In genomic region chr1:194078765-194079164, GRCh38 we compare ENCODE assay signal across 19 cellular contexts.
A peak's percentile ranks its signal among the peaks of the same experiment; 100 is the strongest.
DNase-seq lines count a peak whose midpoint lies in the region; ATAC-seq and TF ChIP-seq lines count a peak whose summit lies in the region.
"Had no signal": no experiment of that assay in that cellular context is flagged by ENCODE, and none has a peak within 500 bp of the region (broad histone marks: within the 10 kb centered on the region; RNA-seq: fewer than 3 reads in every experiment).

No MANE protein-coding gene starts in this region.

- intact Hi-C loops in transverse colon (cut with DNase I; ENCODE audit: low total_unique reads) = no loop called here

- H3K27me3 ChIP-seq in transverse colon = no peaks in the 10 kb centered on the region
- H3K27me3 ChIP-seq: thyroid gland had no signal

- H3K36me3 ChIP-seq in transverse colon = no peaks in the 10 kb centered on the region
- H3K36me3 ChIP-seq: thyroid gland had no signal

- in situ Hi-C loops in transverse colon (cut with MboI; ENCODE audit: low pct_ligation_motif_present in 1 of 4, low pct_unique_long_range_greater_than_20kb in 1 of 4, low sequenced_read_pairs in 3 of 4) = no loop called here

- no peaks in the 10 kb centered on the region for H3K27me3 Mint-ChIP-seq in activated naive CD8-positive, alpha-beta T cell treated with anti-CD3 and anti-CD28 coated beads, Interleukin-2, amount 10 ng/mL, durations not matched to agents 7 days and 5 days
- H3K27me3 Mint-ChIP-seq in activated naive CD8-positive, alpha-beta T cell treated with anti-CD3 and anti-CD28 coated beads for 36 hours = no peaks in the 10 kb centered on the region
- H3K27me3 Mint-ChIP-seq: naive thymus-derived CD8-positive, alpha-beta T cell had no signal

- H3K27ac ChIP-seq in transverse colon = no peak overlapping the region
- H3K27ac ChIP-seq: skin epidermis, thyroid gland had no signal

- no peak for TF ChIP-seq CTCF in transverse colon (IDR thresholded peaks at IDR 0.05)

- H3K4me3 Mint-ChIP-seq in activated naive CD8-positive, alpha-beta T cell treated with anti-CD3 and anti-CD28 coated beads, Interleukin-2, amount 10 ng/mL, durations not matched to agents 7 days and 5 days = no peak overlapping the region
- H3K4me3 Mint-ChIP-seq in activated naive CD8-positive, alpha-beta T cell treated with anti-CD3 and anti-CD28 coated beads for 36 hours = no peak overlapping the region
- H3K4me3 Mint-ChIP-seq: activated naive CD4-positive, alpha-beta T cell treated with anti-CD3 and anti-CD28 coated beads for 36 hours; naive thymus-derived CD8-positive, alpha-beta T cell; T-helper 1 cell treated with Interleukin-12 subunit alpha and Interleukin-12 subunit beta and Interleukin-4 antibody, amounts not matched to agents 30 μg/mL and 1 μg/mL, for 36 hours had no signal

- H3K4me1 ChIP-seq in transverse colon = no peaks in the 10 kb centered on the region
- H3K4me1 ChIP-seq: thyroid gland had no signal

- H3K4me1 Mint-ChIP-seq in activated naive CD8-positive, alpha-beta T cell treated with anti-CD3 and anti-CD28 coated beads, Interleukin-2, amount 10 ng/mL, durations not matched to agents 7 days and 5 days = no peaks in the 10 kb centered on the region
- H3K4me1 Mint-ChIP-seq in activated naive CD8-positive, alpha-beta T cell treated with anti-CD3 and anti-CD28 coated beads for 36 hours = peaks cover 2% of the 10 kb centered on the region

- H3K4me3 ChIP-seq in transverse colon = no peak overlapping the region
- H3K4me3 ChIP-seq: skin epidermis, thyroid gland had no signal

- peak overlapping the region; percentile 4 for H3K27ac Mint-ChIP-seq in activated naive CD8-positive, alpha-beta T cell treated with anti-CD3 and anti-CD28 coated beads, Interleukin-2, amount 10 ng/mL, durations not matched to agents 7 days and 5 days
- no peak overlapping the region for H3K27ac Mint-ChIP-seq in activated naive CD8-positive, alpha-beta T cell treated with anti-CD3 and anti-CD28 coated beads for 36 hours
- H3K27ac Mint-ChIP-seq: activated naive CD4-positive, alpha-beta T cell treated with anti-CD3 and anti-CD28 coated beads for 36 hours; T-helper 1 cell treated with Interleukin-12 subunit alpha and Interleukin-12 subunit beta and Interleukin-4 antibody, amounts not matched to agents 30 μg/mL and 1 μg/mL, for 36 hours had no signal

- TF ChIP-seq POLR2A in transverse colon (IDR thresholded peaks at IDR 0.05) = no peak

- ATAC-seq in activated naive CD8-positive, alpha-beta T cell treated with anti-CD3 and anti-CD28 coated beads, Interleukin-2, amount 10 ng/mL, durations not matched to agents 7 days and 5 days (ENCODE audit: low read depth) = no peak
- peak; percentile 57 for ATAC-seq in HG02588 (IDR thresholded peaks at IDR 0.05; ENCODE audit: unreplicated experiment)
- peak; percentile 43 for ATAC-seq in HG03378 (IDR thresholded peaks at IDR 0.05; ENCODE audit: unreplicated experiment)
- ATAC-seq in GM19397 (IDR thresholded peaks at IDR 0.05; ENCODE audit: unreplicated experiment) = no peak
- ATAC-seq: naive thymus-derived CD8-positive, alpha-beta T cell had no signal

- no peak for TF ChIP-seq EP300 in transverse colon (IDR thresholded peaks at IDR 0.05; ENCODE audit: low read depth)

- DNase-seq in activated naive CD8-positive, alpha-beta T cell treated with anti-CD3 and anti-CD28 coated beads, Interleukin-2, amount 10 ng/mL, durations not matched to agents 7 days and 5 days = no peak
- no peak for DNase-seq in activated naive CD8-positive, alpha-beta T cell treated with anti-CD3 and anti-CD28 coated beads for 36 hours
- DNase-seq in DMS53 treated with DMSO at 0.1 percent for 48 hours (lab: John Stamatoyannopoulos, UW; ENCODE audit: unreplicated experiment) (no peak), GOT3 (lab: John Stamatoyannopoulos, UW) (no peak), transverse colon (no peak)
- DNase-seq: activated CD4-positive, CD25-positive, alpha-beta regulatory T cell; activated naive CD4-positive, alpha-beta T cell treated with anti-CD3 and anti-CD28 coated beads for 36 hours; cortex of kidney; erythroblast; mammary epithelial cell; naive thymus-derived CD8-positive, alpha-beta T cell; NCI-H1105 treated with DMSO at 0.1 percent for 48 hours; stimulated activated CD4-positive, alpha-beta T cell treated with anti-CD3 and anti-CD28 coated beads, Interleukin-4, amount 100 ng/mL, for 4 hours; thyroid gland had no signal

- 89 to 90% methylated on average over 1 of the region's 1 CpG for WGBS in transverse colon (ENCODE audit: low coverage in 1 of 2), 2 donors

- no peaks in the 10 kb centered on the region for H3K36me3 Mint-ChIP-seq in activated naive CD8-positive, alpha-beta T cell treated with anti-CD3 and anti-CD28 coated beads, Interleukin-2, amount 10 ng/mL, durations not matched to agents 7 days and 5 days
- no peaks in the 10 kb centered on the region for H3K36me3 Mint-ChIP-seq in activated naive CD8-positive, alpha-beta T cell treated with anti-CD3 and anti-CD28 coated beads for 36 hours

- peaks cover 5% of the 10 kb centered on the region for H3K9me3 Mint-ChIP-seq in activated naive CD8-positive, alpha-beta T cell treated with anti-CD3 and anti-CD28 coated beads, Interleukin-2, amount 10 ng/mL, durations not matched to agents 7 days and 5 days
- H3K9me3 Mint-ChIP-seq in activated naive CD8-positive, alpha-beta T cell treated with anti-CD3 and anti-CD28 coated beads for 36 hours = peaks cover 5% of the 10 kb centered on the region
- H3K9me3 Mint-ChIP-seq: T-helper 1 cell treated with Interleukin-12 subunit alpha and Interleukin-12 subunit beta and Interleukin-4 antibody, amounts not matched to agents 30 μg/mL and 1 μg/mL, for 36 hours had no signal

- H3K9me3 ChIP-seq in transverse colon = no peaks in the 10 kb centered on the region
- H3K9me3 ChIP-seq: thyroid gland had no signal

- POLR2A ChIA-PET in activated naive CD8-positive, alpha-beta T cell treated with anti-CD3 and anti-CD28 coated beads, Interleukin-2, amount 10 ng/mL, durations not matched to agents 7 days and 5 days (lab: Charles Lee) = no interaction called here

Comparison
In these comparisons a context has a peak if more than half of its experiments do, and no peak if none do; other contexts are left out.
1. ATAC-seq: peak in HG02588 (single experiment) and HG03378 (single experiment); none in activated naive CD8-positive, alpha-beta T cell treated with anti-CD3 and anti-CD28 coated beads, Interleukin-2, amount 10 ng/mL, durations not matched to agents 7 days and 5 days (single experiment) and GM19397 (single experiment).